8 cellular contexts compared by ENCODE assay signal in genomic region chr10:32938554-32939061, GRCh38. TPM values are rescaled to one million over a fixed set of nuclear protein-coding genes. Genes with fewer than 3 reads are reported as not detected.
A peak's percentile ranks its signal among the peaks of the same experiment; 100 is the strongest.
DNase-seq lines count a peak whose midpoint lies in the region; ATAC-seq and TF ChIP-seq lines count a peak whose summit lies in the region.

No MANE protein-coding gene starts in this region.

- ATAC-seq in RWPE2 (ENCODE audit: low read depth) (peak; percentile 8), GM18873 (IDR thresholded peaks at IDR 0.05; ENCODE audit: low FRiP score, unreplicated experiment) (no peak)
- ATAC-seq in naive thymus-derived CD8-positive, alpha-beta T cell, result no peak

- H3K4me3 ChIP-seq in RWPE2 (ENCODE audit: severe bottlenecking) (no peak overlapping the region), fibroblast of villous mesenchyme (ENCODE audit: low read depth, low read length) (no peak overlapping the region)
- no peak overlapping the region for H3K4me3 ChIP-seq in effector memory CD4-positive, alpha-beta T cell (ENCODE audit: insufficient read depth, low read depth, low read length, poor library complexity, severe bottlenecking)

- peak overlapping the region; percentile 70 for H3K27ac ChIP-seq in RWPE2 (ENCODE audit: poor library complexity, severe bottlenecking)
- H3K27ac ChIP-seq in effector memory CD4-positive, alpha-beta T cell (ENCODE audit: insufficient read depth, low read length, poor library complexity, severe bottlenecking), result no peak overlapping the region

- H3K36me3 ChIP-seq in RWPE2 (ENCODE audit: low read depth), result peaks cover 64% of the 10 kb centered on the region
- peaks cover 18% of the 10 kb centered on the region for H3K36me3 ChIP-seq in effector memory CD4-positive, alpha-beta T cell (ENCODE audit: control insufficient read depth, insufficient read depth, low read length)

- DNase-seq in EL (peak; percentile 36), RWPE2 (ENCODE audit: low spot score) (no peak), fibroblast of villous mesenchyme (ENCODE audit: low read depth) (peak; percentile 38), nucleus accumbens (lab: John Stamatoyannopoulos, UW) (peak in 45 of 56 donors; percentile 7 to 64 (median 39))
- DNase-seq in effector memory CD4-positive, alpha-beta T cell, result no peak
- DNase-seq in activated CD4-positive, CD25-positive, alpha-beta regulatory T cell treated with anti-CD3 and anti-CD28 coated beads, Interleukin-2, amount 50 U/mL, for 72 hours, result no peak
- DNase-seq in naive thymus-derived CD8-positive, alpha-beta T cell, result no peak

- H3K27me3 ChIP-seq in RWPE2 (ENCODE audit: insufficient read depth, poor library complexity, severe bottlenecking), result no peaks in the 10 kb centered on the region
- no peaks in the 10 kb centered on the region for H3K27me3 ChIP-seq in effector memory CD4-positive, alpha-beta T cell (replicated peaks; ENCODE audit: control insufficient read depth, insufficient read depth, low read length, poor library complexity, severe bottlenecking)

- H3K9me3 Mint-ChIP-seq in naive thymus-derived CD8-positive, alpha-beta T cell, result no peaks in the 10 kb centered on the region

- H3K27me3 Mint-ChIP-seq in naive thymus-derived CD8-positive, alpha-beta T cell, result no peaks in the 10 kb centered on the region

- peaks cover 0 to 19% (median 4%) of the 10 kb centered on the region in 3 donors for H3K36me3 Mint-ChIP-seq in naive thymus-derived CD8-positive, alpha-beta T cell

- H3K4me1 ChIP-seq in RWPE2 (ENCODE audit: insufficient read depth, poor library complexity, severe bottlenecking), result peaks cover 57% of the 10 kb centered on the region
- H3K4me1 ChIP-seq in effector memory CD4-positive, alpha-beta T cell (ENCODE audit: control insufficient read depth, insufficient read depth, low read length, poor library complexity, severe bottlenecking), result peaks cover 33% of the 10 kb centered on the region

- H3K4me3 Mint-ChIP-seq in naive thymus-derived CD8-positive, alpha-beta T cell, result peak overlapping the region in 4 of 10 donors; percentile 3 to 41 (median 22)

- no peaks in the 10 kb centered on the region for H3K9me3 ChIP-seq in RWPE2 (ENCODE audit: severe bottlenecking)
- H3K9me3 ChIP-seq in effector memory CD4-positive, alpha-beta T cell (ENCODE audit: control insufficient read depth, low read length), result no peaks in the 10 kb centered on the region

- H3K4me1 Mint-ChIP-seq in naive thymus-derived CD8-positive, alpha-beta T cell, result peaks cover 19 to 64% (median 38%) of the 10 kb centered on the region in 4 donors

- H3K27ac Mint-ChIP-seq in naive thymus-derived CD8-positive, alpha-beta T cell, result peak overlapping the region in 4 of 10 donors; percentile 22 to 42 (median 34)

- POLR2A ChIA-PET in naive thymus-derived CD8-positive, alpha-beta T cell (lab: Charles Lee), result no interaction called here

- TF ChIP-seq CTCF in RWPE2 (IDR thresholded peaks at IDR 0.05; ENCODE audit: poor library complexity, severe bottlenecking), result no peak
- TF ChIP-seq CTCF in fibroblast of villous mesenchyme (IDR thresholded peaks at IDR 0.05; ENCODE audit: insufficient read depth, low read depth, low read length), result no peak

RNA-seq across cellular contexts. Expression of gene ITGB1, which starts 19.4 kb away (rescaled TPM):
- 1,751 and 1,757 TPM in 2 replicates for total RNA-seq in fibroblast of villous mesenchyme
- total RNA-seq in naive thymus-derived CD8-positive, alpha-beta T cell, result 10 to 100 TPM; 34.2 to 34.6 TPM
- 100 to 1,000 TPM in 1 of 3 donors, 10 to 100 TPM in 2; 26.1 to 107 (median 28.9) TPM for polyA plus RNA-seq in naive thymus-derived CD8-positive, alpha-beta T cell

Comparison
In these comparisons a context has a peak if more than half of its experiments do, and no peak if none do; other contexts are left out.
1. DNase-seq: peak in EL (single experiment), fibroblast of villous mesenchyme (single experiment) and nucleus accumbens (45 of 56); none in RWPE2 (single experiment), effector memory CD4-positive, alpha-beta T cell (0 of 3), activated CD4-positive, CD25-positive, alpha-beta regulatory T cell treated with anti-CD3 and anti-CD28 coated beads, Interleukin-2, amount 50 U/mL, for 72 hours (single experiment) and naive thymus-derived CD8-positive, alpha-beta T cell (0 of 10).
2. RNA of gene ITGB1, which starts 19.4 kb away (total RNA-seq): 1,751 to 1,757 TPM in fibroblast of villous mesenchyme; 34.2 to 34.6 TPM in naive thymus-derived CD8-positive, alpha-beta T cell; every median in the first group is over 10 times any median in the second.